20 cellular contexts compared by ENCODE assay signal in genomic region chr12:68477256-68477655, GRCh38.
"Had no signal": no experiment of that assay in that cellular context is flagged by ENCODE, and none has a peak within 500 bp of the region (broad histone marks: within the 10 kb centered on the region; RNA-seq: fewer than 3 reads in every experiment).

No MANE protein-coding gene starts in this region.

- H3K27me3 Mint-ChIP-seq: dendritic cell treated with granulocyte-macrophage colony-stimulating factor and Interleukin-4, amounts not matched to agents 40 ng/mL and 50 ng/mL, for 4 days; effector memory CD8-positive, alpha-beta T cell had no signal

- DNase-seq: activated CD4-positive, alpha-beta T cell treated with anti-CD3 and anti-CD28 coated beads, Interleukin-2, amount 50 U/mL, for 1 hour; activated CD4-positive, CD25-positive, alpha-beta regulatory T cell treated with anti-CD3 and anti-CD28 coated beads, Interleukin-2, amount 50 U/mL, for 72 hours; activated CD8-positive, alpha-beta memory T cell treated with anti-CD3 and anti-CD28 coated beads, Interleukin-2, amount 50 U/mL, for 4 hours; activated effector memory CD4-positive, alpha-beta T cell treated with Interleukin-2 at 50 U/mL for 16 hours; activated naive CD4-positive, alpha-beta T cell treated with anti-CD3 and anti-CD28 coated beads, Interleukin-2, amount 50 U/mL, for 16 hours; activated T-cell treated with anti-CD3 and anti-CD28 coated beads, Interleukin-2, amount 50 U/mL, for 4 hours; effector memory CD8-positive, alpha-beta T cell; heart left ventricle; occipital lobe; stimulated activated CD4-positive, alpha-beta T cell treated with anti-CD3 and anti-CD28 coated beads, Interleukin-2, amount 100 ng/mL, for 24 hours; stimulated activated naive CD8-positive, alpha-beta T cell treated with anti-CD3 and anti-CD28 coated beads, Interleukin-15, Interleukin-2, amounts not matched to agents 100 U/mL and 50 U/mL, for 24 hours; T1000; transverse colon had no signal

- H3K4me3 Mint-ChIP-seq: activated T-cell treated with anti-CD3 and anti-CD28 coated beads, Interleukin-2, amount 50 U/mL, for 4 hours; dendritic cell treated with granulocyte-macrophage colony-stimulating factor and Interleukin-4, amounts not matched to agents 40 ng/mL and 50 ng/mL, for 4 days; effector memory CD8-positive, alpha-beta T cell; nephron had no signal

- H3K9me3 ChIP-seq: ascending aorta, gastroesophageal sphincter, transverse colon, vagina had no signal

- H3K27ac Mint-ChIP-seq: dendritic cell treated with granulocyte-macrophage colony-stimulating factor and Interleukin-4, amounts not matched to agents 40 ng/mL and 50 ng/mL, for 4 days; effector memory CD8-positive, alpha-beta T cell; nephron had no signal

- H3K4me3 ChIP-seq: ascending aorta, cardiac muscle cell, gastroesophageal sphincter, heart left ventricle, transverse colon, vagina had no signal

- H3K36me3 ChIP-seq: ascending aorta, cardiac muscle cell, gastroesophageal sphincter, heart left ventricle, transverse colon, vagina had no signal

- H3K27ac ChIP-seq: ascending aorta, cardiac muscle cell, heart left ventricle, vagina had no signal

- ATAC-seq: activated T-cell treated with anti-CD3 and anti-CD28 coated beads, Interleukin-2, amount 50 U/mL, for 4 hours; effector memory CD8-positive, alpha-beta T cell; gastroesophageal sphincter; heart left ventricle; SK-N-SH treated with all-trans-retinoic acid at 6 μM for 48 hours; stimulated activated naive CD8-positive, alpha-beta T cell treated with anti-CD3 and anti-CD28 coated beads, Interleukin-15, Interleukin-2, amounts not matched to agents 100 U/mL and 50 U/mL, for 24 hours had no signal

- H3K9me3 Mint-ChIP-seq: dendritic cell treated with granulocyte-macrophage colony-stimulating factor and Interleukin-4, amounts not matched to agents 40 ng/mL and 50 ng/mL, for 4 days; effector memory CD8-positive, alpha-beta T cell; nephron had no signal

- H3K4me1 ChIP-seq: ascending aorta had no signal

- H3K27me3 ChIP-seq: ascending aorta, cardiac muscle cell, gastroesophageal sphincter, heart left ventricle, transverse colon, vagina had no signal
